In genomic region chr3:38000242-38000916, GRCh38 we compare ENCODE assay signal across 17 cellular contexts. TPM values are rescaled to one million over a fixed set of nuclear protein-coding genes. Genes with fewer than 3 reads are reported as not detected.
A peak's percentile ranks its signal among the peaks of the same experiment; 100 is the strongest.
DNase-seq lines count a peak whose midpoint lies in the region; ATAC-seq, FAIRE-seq and TF ChIP-seq lines count a peak whose summit lies in the region.
"Had no signal": no experiment of that assay in that cellular context is flagged by ENCODE, and none has a peak within 500 bp of the region (broad histone marks: within the 10 kb centered on the region; RNA-seq: fewer than 3 reads in every experiment).

No MANE protein-coding gene starts in this region.

- no peaks in the 10 kb centered on the region for H3K9me3 ChIP-seq in kidney (ENCODE audit: control insufficient read depth in 1 of 2, low read length in 2 of 2)
- H3K9me3 ChIP-seq: suprapubic skin had no signal

- H3K27ac Mint-ChIP-seq in activated T-cell treated with anti-CD3 and anti-CD28 coated beads, Interleukin-2, amount 50 U/mL, for 72 hours, result no peak overlapping the region
- no peak overlapping the region for H3K27ac Mint-ChIP-seq in activated CD4-positive, alpha-beta memory T cell treated with anti-CD3 and anti-CD28 coated beads for 36 hours
- peak overlapping the region; percentile 94 for H3K27ac Mint-ChIP-seq in stimulated activated memory B cell treated with anti-CD40 and anti-IgM and Interleukin-4, amounts not matched to agents 10 μg/mL and 1 μg/mL and 100 μg/mL, for 72 hours
- H3K27ac Mint-ChIP-seq in stimulated activated naive B cell treated with anti-CD40 and anti-IgM and Interleukin-4, amounts not matched to agents 10 μg/mL and 1 μg/mL and 100 μg/mL, for 72 hours, result no peak overlapping the region

- no peaks in the 10 kb centered on the region for H3K27me3 Mint-ChIP-seq in activated T-cell treated with anti-CD3 and anti-CD28 coated beads, Interleukin-2, amount 50 U/mL, for 72 hours (ENCODE audit: low read depth)
- H3K27me3 Mint-ChIP-seq in activated CD4-positive, alpha-beta memory T cell treated with anti-CD3 and anti-CD28 coated beads for 36 hours, result no peaks in the 10 kb centered on the region
- H3K27me3 Mint-ChIP-seq in stimulated activated memory B cell treated with anti-CD40 and anti-IgM and Interleukin-4, amounts not matched to agents 10 μg/mL and 1 μg/mL and 100 μg/mL, for 72 hours, result no peaks in the 10 kb centered on the region
- no peaks in the 10 kb centered on the region for H3K27me3 Mint-ChIP-seq in stimulated activated naive B cell treated with anti-CD40 and anti-IgM and Interleukin-4, amounts not matched to agents 10 μg/mL and 1 μg/mL and 100 μg/mL, for 72 hours

- peaks cover 7 to 27% of the 10 kb centered on the region in 2 donors for H3K4me1 ChIP-seq in kidney (ENCODE audit: control insufficient read depth in 1 of 2, insufficient read depth in 1 of 2, low read depth in 1 of 2, low read length in 2 of 2)

- H3K36me3 ChIP-seq in kidney (ENCODE audit: control insufficient read depth in 1 of 2, insufficient read depth in 2 of 2, low read length in 2 of 2), result peaks cover 0 to 3% of the 10 kb centered on the region in 2 donors

- in situ Hi-C loops in GM13977 (cut with MboI; ENCODE audit: low pct_unique_long_range_greater_than_20kb, low sequenced_read_pairs, unreplicated experiment), result no loop called here

- no peak overlapping the region for H3K9ac ChIP-seq in kidney (ENCODE audit: low read length in 2 of 2)

- ATAC-seq in activated T-cell treated with anti-CD3 and anti-CD28 coated beads, Interleukin-2, amount 50 U/mL, for 72 hours (replicated peaks in 1 of 2), result no peak
- no peak for ATAC-seq in stimulated activated memory B cell treated with anti-CD40 and anti-IgM and Interleukin-4, amounts not matched to agents 10 μg/mL and 1 μg/mL and 100 μg/mL, for 72 hours
- no peak for ATAC-seq in GM21447 (IDR thresholded peaks at IDR 0.05; ENCODE audit: unreplicated experiment)
- no peak for ATAC-seq in stimulated activated naive B cell treated with anti-CD40 and anti-IgM and Interleukin-4, amounts not matched to agents 10 μg/mL and 1 μg/mL and 100 μg/mL, for 72 hours (replicated peaks)

- H3K36me3 Mint-ChIP-seq in activated T-cell treated with anti-CD3 and anti-CD28 coated beads, Interleukin-2, amount 50 U/mL, for 72 hours (ENCODE audit: insufficient read depth in 2 of 2), result peaks cover 3 to 17% of the 10 kb centered on the region in 2 donors
- peaks cover 21% of the 10 kb centered on the region for H3K36me3 Mint-ChIP-seq in activated CD4-positive, alpha-beta memory T cell treated with anti-CD3 and anti-CD28 coated beads for 36 hours
- peaks cover 36% of the 10 kb centered on the region for H3K36me3 Mint-ChIP-seq in stimulated activated memory B cell treated with anti-CD40 and anti-IgM and Interleukin-4, amounts not matched to agents 10 μg/mL and 1 μg/mL and 100 μg/mL, for 72 hours
- peaks cover 36 to 63% of the 10 kb centered on the region in 2 donors for H3K36me3 Mint-ChIP-seq in stimulated activated naive B cell treated with anti-CD40 and anti-IgM and Interleukin-4, amounts not matched to agents 10 μg/mL and 1 μg/mL and 100 μg/mL, for 72 hours

- H3K4me1 Mint-ChIP-seq in activated T-cell treated with anti-CD3 and anti-CD28 coated beads, Interleukin-2, amount 50 U/mL, for 72 hours (ENCODE audit: low read depth), result peaks cover 52% of the 10 kb centered on the region
- H3K4me1 Mint-ChIP-seq in activated CD4-positive, alpha-beta memory T cell treated with anti-CD3 and anti-CD28 coated beads for 36 hours (ENCODE audit: low read depth), result peaks cover 56% of the 10 kb centered on the region
- peaks cover 53% of the 10 kb centered on the region for H3K4me1 Mint-ChIP-seq in stimulated activated memory B cell treated with anti-CD40 and anti-IgM and Interleukin-4, amounts not matched to agents 10 μg/mL and 1 μg/mL and 100 μg/mL, for 72 hours
- peaks cover 48 to 54% of the 10 kb centered on the region in 2 donors for H3K4me1 Mint-ChIP-seq in stimulated activated naive B cell treated with anti-CD40 and anti-IgM and Interleukin-4, amounts not matched to agents 10 μg/mL and 1 μg/mL and 100 μg/mL, for 72 hours

- H3K27ac ChIP-seq in kidney (ENCODE audit: low read depth in 2 of 2, low read length in 2 of 2), result no peak overlapping the region
- H3K27ac ChIP-seq: suprapubic skin had no signal

- intact Hi-C loops in activated CD4-positive, alpha-beta memory T cell treated with anti-CD3 and anti-CD28 coated beads for 36 hours (cut with micrococcal nuclease), result no loop called here
- intact Hi-C loops in kidney (cut with DNase I), result no loop called here

- no peak for FAIRE-seq in kidney (lab: Jason Lieb, UNC)
- FAIRE-seq: G401.6, TTC549 had no signal

- TF ChIP-seq CTCF in kidney (IDR thresholded peaks at IDR 0.05; ENCODE audit: borderline replicate concordance, extremely low read depth, insufficient read depth), result no peak
- no peak for TF ChIP-seq CTCF in GM13977 (IDR thresholded peaks at IDR 0.05; ENCODE audit: extremely low read depth, insufficient read depth, missing control alignments)

- no peak overlapping the region for H3K4me3 ChIP-seq in kidney (ENCODE audit: low read length in 2 of 2)
- H3K4me3 ChIP-seq: suprapubic skin had no signal

- H3K9me3 Mint-ChIP-seq in activated T-cell treated with anti-CD3 and anti-CD28 coated beads, Interleukin-2, amount 50 U/mL, for 72 hours, result no peaks in the 10 kb centered on the region
- H3K9me3 Mint-ChIP-seq in activated CD4-positive, alpha-beta memory T cell treated with anti-CD3 and anti-CD28 coated beads for 36 hours, result no peaks in the 10 kb centered on the region
- no peaks in the 10 kb centered on the region for H3K9me3 Mint-ChIP-seq in stimulated activated memory B cell treated with anti-CD40 and anti-IgM and Interleukin-4, amounts not matched to agents 10 μg/mL and 1 μg/mL and 100 μg/mL, for 72 hours
- H3K9me3 Mint-ChIP-seq in stimulated activated naive B cell treated with anti-CD40 and anti-IgM and Interleukin-4, amounts not matched to agents 10 μg/mL and 1 μg/mL and 100 μg/mL, for 72 hours, result peaks cover 0 to 3% of the 10 kb centered on the region in 2 donors

- DNase-seq in activated T-cell treated with anti-CD3 and anti-CD28 coated beads, Interleukin-2, amount 50 U/mL, for 1 hour, result peak; percentile 17
- DNase-seq in activated T-cell treated with anti-CD3 and anti-CD28 coated beads, Interleukin-2, amount 50 U/mL, for 72 hours, result no peak
- DNase-seq in activated CD4-positive, alpha-beta memory T cell treated with anti-CD3 and anti-CD28 coated beads for 36 hours, result peak; percentile 6
- DNase-seq in kidney, result peak; percentile 55
- no peak for DNase-seq in stimulated activated naive B cell treated with anti-CD40 and anti-IgM and Interleukin-4, amounts not matched to agents 10 μg/mL and 1 μg/mL and 100 μg/mL, for 72 hours
- no peak for DNase-seq in GM13977 (ENCODE audit: low spot score)
- DNase-seq: Calu3, cerebellar nuclear complex, NCI-H1092 treated with DMSO at 0.1 percent for 48 hours, SHP77 treated with DMSO at 0.1 percent for 48 hours had no signal

- POLR2A ChIA-PET in activated CD4-positive, alpha-beta memory T cell treated with anti-CD3 and anti-CD28 coated beads for 36 hours (lab: Charles Lee), result no interaction called here

- CTCF ChIA-PET in activated CD4-positive, alpha-beta memory T cell treated with anti-CD3 and anti-CD28 coated beads for 36 hours (lab: Charles Lee), result interaction anchor here (1.7 kb wide), 1 partner anchor 23 kb away, joined by 4 read pairs; no protein-coding TSS in a partner anchor

- H3K4me3 Mint-ChIP-seq in activated T-cell treated with anti-CD3 and anti-CD28 coated beads, Interleukin-2, amount 50 U/mL, for 72 hours, result no peak overlapping the region
- H3K4me3 Mint-ChIP-seq in activated CD4-positive, alpha-beta memory T cell treated with anti-CD3 and anti-CD28 coated beads for 36 hours, result no peak overlapping the region
- no peak overlapping the region for H3K4me3 Mint-ChIP-seq in stimulated activated memory B cell treated with anti-CD40 and anti-IgM and Interleukin-4, amounts not matched to agents 10 μg/mL and 1 μg/mL and 100 μg/mL, for 72 hours
- H3K4me3 Mint-ChIP-seq in stimulated activated naive B cell treated with anti-CD40 and anti-IgM and Interleukin-4, amounts not matched to agents 10 μg/mL and 1 μg/mL and 100 μg/mL, for 72 hours, result no peak overlapping the region

RNA-seq across cellular contexts. Expression of gene VILL, which starts 9.8 kb away (rescaled TPM):
- 10 to 100 TPM; 12.5 to 16.1 TPM for total RNA-seq in activated T-cell treated with anti-CD3 and anti-CD28 coated beads, Interleukin-2, amount 50 U/mL, for 72 hours
- total RNA-seq in activated CD4-positive, alpha-beta memory T cell treated with anti-CD3 and anti-CD28 coated beads for 36 hours, result 10 to 100 TPM in 1 of 2 experiments, 1 to 10 TPM in 1; 9.9 to 11.3 TPM
- 7.6 TPM for total RNA-seq in kidney
- 7.4 TPM for polyA plus RNA-seq in kidney (ENCODE audit: insufficient read depth, low read depth, low replicate concordance)

RNA-seq across cellular contexts. Expression of gene PLCD1, which starts 29.1 kb away (rescaled TPM):
- 10 to 100 TPM; 15.4 to 16.8 TPM for total RNA-seq in activated T-cell treated with anti-CD3 and anti-CD28 coated beads, Interleukin-2, amount 50 U/mL, for 72 hours
- 10 to 100 TPM; 17.3 to 17.6 TPM for total RNA-seq in activated CD4-positive, alpha-beta memory T cell treated with anti-CD3 and anti-CD28 coated beads for 36 hours
- 50.0 TPM for total RNA-seq in kidney
- polyA plus RNA-seq in kidney (ENCODE audit: insufficient read depth, low read depth, low replicate concordance), result 39.1 TPM

RNA-seq across cellular contexts. Expression of gene DLEC1, which starts 38.6 kb away (rescaled TPM):
- under 1 TPM; 0.43 to 0.81 TPM for total RNA-seq in activated T-cell treated with anti-CD3 and anti-CD28 coated beads, Interleukin-2, amount 50 U/mL, for 72 hours
- 1 to 10 TPM in 1 of 2 experiments, under 1 TPM in 1; 0.70 to 1.1 TPM for total RNA-seq in activated CD4-positive, alpha-beta memory T cell treated with anti-CD3 and anti-CD28 coated beads for 36 hours
- 3.3 TPM for total RNA-seq in kidney
- 0.52 TPM for polyA plus RNA-seq in kidney (ENCODE audit: insufficient read depth, low read depth, low replicate concordance)
- total RNA-seq: epithelial cell of proximal tubule, glomerular endothelial cell had no signal

Comparison
In these comparisons a context has a peak if more than half of its experiments do, and no peak if none do; other contexts are left out.
1. DNase-seq: peak in activated T-cell treated with anti-CD3 and anti-CD28 coated beads, Interleukin-2, amount 50 U/mL, for 1 hour (single experiment), activated CD4-positive, alpha-beta memory T cell treated with anti-CD3 and anti-CD28 coated beads for 36 hours (single experiment) and kidney (single experiment); none in activated T-cell treated with anti-CD3 and anti-CD28 coated beads, Interleukin-2, amount 50 U/mL, for 72 hours (0 of 2), stimulated activated naive B cell treated with anti-CD40 and anti-IgM and Interleukin-4, amounts not matched to agents 10 μg/mL and 1 μg/mL and 100 μg/mL, for 72 hours (single experiment) and GM13977 (single experiment).